In genomic region chr7:25553580-25554274, GRCh38 we compare ENCODE assay signal across 22 cellular contexts.
A peak's percentile ranks its signal among the peaks of the same experiment; 100 is the strongest.
DNase-seq lines count a peak whose midpoint lies in the region; ATAC-seq and TF ChIP-seq lines count a peak whose summit lies in the region.
"Had no signal": no experiment of that assay in that cellular context is flagged by ENCODE, and none has a peak within 500 bp of the region (broad histone marks: within the 10 kb centered on the region; RNA-seq: fewer than 3 reads in every experiment).

No MANE protein-coding gene starts in this region.

- H3K27me3 ChIP-seq in iPS-15b (ENCODE audit: control insufficient read depth, insufficient read depth, low read length): no peaks in the 10 kb centered on the region
- no peaks in the 10 kb centered on the region for H3K27me3 ChIP-seq in thyroid gland
- H3K27me3 ChIP-seq in effector memory CD4-positive, alpha-beta T cell (replicated peaks; ENCODE audit: control insufficient read depth, insufficient read depth, low read length, poor library complexity, severe bottlenecking): no peaks in the 10 kb centered on the region
- H3K27me3 ChIP-seq: SJCRH30 had no signal

- ATAC-seq in Right ventricle myocardium superior (ENCODE audit: poor library complexity) (peak; percentile 65), left cardiac atrium (no peak), GM21528 (IDR thresholded peaks at IDR 0.05; ENCODE audit: low FRiP score, unreplicated experiment) (no peak)
- ATAC-seq: HepG2, PC-3 had no signal

- H3K9me3 ChIP-seq in iPS-15b (ENCODE audit: control insufficient read depth, insufficient read depth, low read length): no peaks in the 10 kb centered on the region
- H3K9me3 ChIP-seq in thyroid gland: no peaks in the 10 kb centered on the region
- H3K9me3 ChIP-seq in effector memory CD4-positive, alpha-beta T cell (ENCODE audit: control insufficient read depth, low read length): no peaks in the 10 kb centered on the region

- intact Hi-C loops in Right ventricle myocardium superior (cut with DNase I) (no loop called here), left cardiac atrium (cut with DNase I) (no loop called here), thyroid gland (cut with DNase I) (no loop called here)

- H3K4me1 ChIP-seq in iPS-15b (ENCODE audit: control insufficient read depth, insufficient read depth, low read length): peaks cover 2% of the 10 kb centered on the region
- H3K4me1 ChIP-seq in thyroid gland: peaks cover 24 to 42% of the 10 kb centered on the region in 2 donors
- no peaks in the 10 kb centered on the region for H3K4me1 ChIP-seq in effector memory CD4-positive, alpha-beta T cell (ENCODE audit: control insufficient read depth, insufficient read depth, low read length, poor library complexity, severe bottlenecking)
- H3K4me1 ChIP-seq: SJCRH30 had no signal

- TF ChIP-seq CTCF in VCaP (conservative IDR thresholded peaks at IDR 0.05): no peak
- no peak for TF ChIP-seq CTCF in thyroid gland (IDR thresholded peaks at IDR 0.05)

- no peak overlapping the region for H3K9ac ChIP-seq in iPS-15b (ENCODE audit: low read depth, low read length)

- H3K27ac ChIP-seq in VCaP (peak overlapping the region; percentile 98; the same call in 1 of the 2 replicates), thyroid gland (peak overlapping the region in 2 of 3 donors; percentile 77 to 79), caudate nucleus (ENCODE audit: low read depth, low read length) (no peak overlapping the region)
- no peak overlapping the region for H3K27ac ChIP-seq in effector memory CD4-positive, alpha-beta T cell (ENCODE audit: insufficient read depth, low read length, poor library complexity, severe bottlenecking)
- H3K27ac ChIP-seq: SJCRH30 had no signal

- no peak for DNase-seq in Right ventricle myocardium superior
- DNase-seq in left cardiac atrium: no peak
- peak in 1 of 2 donors; percentile 20 for DNase-seq in thyroid gland
- DNase-seq in effector memory CD4-positive, alpha-beta T cell: no peak
- DNase-seq in caudate nucleus (lab: John Stamatoyannopoulos, UW): no peak
- DNase-seq: 8988T; CD4-positive, CD25-positive, alpha-beta regulatory T cell; COR-L47; GDM1; GOT3; HFFc6; KBM-7; NCI-H1105 treated with DMSO at 0.1 percent for 48 hours; NCI-H1694 treated with DMSO at 0.1 percent for 48 hours; NCI-H510A; PC-3; RPMI8226; SJCRH30 had no signal

- TF ChIP-seq POLR2A in thyroid gland (IDR thresholded peaks at IDR 0.05): no peak

- WGBS in thyroid gland, 2 donors: 60 to 62% methylated on average over 13 of the region's 13 CpGs

- H3K4me3 ChIP-seq in iPS-15b (ENCODE audit: low read depth, low read length) (peak overlapping the region; percentile 10), thyroid gland (replicated peaks in 1 of 3) (no peak overlapping the region)
- no peak overlapping the region for H3K4me3 ChIP-seq in effector memory CD4-positive, alpha-beta T cell (ENCODE audit: insufficient read depth, low read depth, low read length, poor library complexity, severe bottlenecking)
- H3K4me3 ChIP-seq: SJCRH30 had no signal

- H3K36me3 ChIP-seq in iPS-15b (ENCODE audit: control insufficient read depth, insufficient read depth, low read length): no peaks in the 10 kb centered on the region
- no peaks in the 10 kb centered on the region for H3K36me3 ChIP-seq in thyroid gland
- H3K36me3 ChIP-seq in effector memory CD4-positive, alpha-beta T cell (ENCODE audit: control insufficient read depth, insufficient read depth, low read length): no peaks in the 10 kb centered on the region
- H3K36me3 ChIP-seq: SJCRH30 had no signal

Comparison
In these comparisons a context has a peak if more than half of its experiments do, and no peak if none do; other contexts are left out.
1. H3K27ac ChIP-seq: peak in VCaP (single experiment) and thyroid gland (2 of 3); none in effector memory CD4-positive, alpha-beta T cell (single experiment) and caudate nucleus (single experiment).